ENCODE assay signal across 1 cellular context in the genomic region with DNA sequence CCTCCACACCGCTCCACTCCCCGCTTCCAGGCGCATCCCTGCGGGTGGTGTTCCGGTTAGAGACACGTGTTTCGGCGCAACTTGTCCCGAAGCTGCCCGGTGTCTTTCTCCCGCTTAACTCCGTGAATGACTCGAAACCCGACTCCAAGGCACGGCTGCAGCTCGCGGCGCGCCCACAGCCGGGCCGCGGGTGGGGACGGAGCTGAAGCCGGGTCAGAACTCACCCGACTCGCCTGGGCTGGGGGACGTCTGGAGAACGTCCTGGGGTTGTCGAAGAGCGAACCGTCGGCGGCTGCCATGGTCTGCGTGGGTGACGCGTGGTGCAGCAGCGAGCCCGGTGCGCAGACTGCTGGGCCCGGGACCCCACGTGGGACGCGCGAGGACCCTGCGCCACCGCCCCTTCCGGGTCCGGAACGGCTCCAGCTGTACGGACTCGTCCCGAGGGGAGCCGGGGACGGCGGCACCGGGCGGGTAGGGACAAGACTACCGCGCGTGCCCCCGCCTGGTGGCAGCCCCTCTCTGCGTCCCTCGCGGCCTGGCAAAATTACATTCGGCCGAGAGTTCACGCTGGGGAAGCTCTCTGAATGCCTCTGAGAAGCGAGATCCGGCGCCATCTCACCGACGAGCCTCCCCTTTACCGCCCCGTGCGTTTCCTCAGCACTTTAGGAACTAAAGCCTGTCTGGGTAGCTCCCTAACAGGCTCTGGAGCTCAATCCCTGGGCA.
TF ChIP-seq lines count a peak whose summit lies in the region.

DDX31 (minus strand) TSS at position 348 of the 723 bp plus-strand sequence; CDS start at position 299, 49 bp downstream.

TF ChIP-seq in WTC11, 78 proteins besides CTCF, POLR2A, EP300 and RAD21 (continued from another document):
- TF ChIP-seq ZSCAN18 (CRISPR knock-in tag; IDR thresholded peaks at IDR 0.05) (no peak), GRHL2 (CRISPR knock-in tag; IDR thresholded peaks at IDR 0.05; ENCODE audit: insufficient replicate concordance, severe bottlenecking) (no peak), ZNF121 (CRISPR knock-in tag; IDR thresholded peaks at IDR 0.05) (no peak), ATF6 (CRISPR knock-in tag; IDR thresholded peaks at IDR 0.05) (no peak), ERG (CRISPR knock-in tag; IDR thresholded peaks at IDR 0.05) (no peak), CREM (CRISPR knock-in tag; IDR thresholded peaks at IDR 0.05) (no peak; the same call in 1 of the 2 replicates)
- TF ChIP-seq, protein P1, sequence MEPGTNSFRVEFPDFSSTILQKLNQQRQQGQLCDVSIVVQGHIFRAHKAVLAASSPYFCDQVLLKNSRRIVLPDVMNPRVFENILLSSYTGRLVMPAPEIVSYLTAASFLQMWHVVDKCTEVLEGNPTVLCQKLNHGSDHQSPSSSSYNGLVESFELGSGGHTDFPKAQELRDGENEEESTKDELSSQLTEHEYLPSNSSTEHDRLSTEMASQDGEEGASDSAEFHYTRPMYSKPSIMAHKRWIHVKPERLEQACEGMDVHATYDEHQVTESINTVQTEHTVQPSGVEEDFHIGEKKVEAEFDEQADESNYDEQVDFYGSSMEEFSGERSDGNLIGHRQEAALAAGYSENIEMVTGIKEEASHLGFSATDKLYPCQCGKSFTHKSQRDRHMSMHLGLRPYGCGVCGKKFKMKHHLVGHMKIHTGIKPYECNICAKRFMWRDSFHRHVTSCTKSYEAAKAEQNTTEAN (CRISPR knock-in tag; IDR thresholded peaks at IDR 0.05), result peak; percentile 80; the same call in 1 of the 2 replicates
- TF ChIP-seq, protein P2, sequence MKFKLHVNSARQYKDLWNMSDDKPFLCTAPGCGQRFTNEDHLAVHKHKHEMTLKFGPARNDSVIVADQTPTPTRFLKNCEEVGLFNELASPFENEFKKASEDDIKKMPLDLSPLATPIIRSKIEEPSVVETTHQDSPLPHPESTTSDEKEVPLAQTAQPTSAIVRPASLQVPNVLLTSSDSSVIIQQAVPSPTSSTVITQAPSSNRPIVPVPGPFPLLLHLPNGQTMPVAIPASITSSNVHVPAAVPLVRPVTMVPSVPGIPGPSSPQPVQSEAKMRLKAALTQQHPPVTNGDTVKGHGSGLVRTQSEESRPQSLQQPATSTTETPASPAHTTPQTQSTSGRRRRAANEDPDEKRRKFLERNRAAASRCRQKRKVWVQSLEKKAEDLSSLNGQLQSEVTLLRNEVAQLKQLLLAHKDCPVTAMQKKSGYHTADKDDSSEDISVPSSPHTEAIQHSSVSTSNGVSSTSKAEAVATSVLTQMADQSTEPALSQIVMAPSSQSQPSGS (CRISPR knock-in tag; IDR thresholded peaks at IDR 0.05; ENCODE audit: borderline replicate concordance, low read depth), result no peak
TF ChIP-seq in WTC11: peak in this region for 26.
